ENCODE assay signal across 1 cellular context in genomic region chr6:166106076-166106686, GRCh38.
TF ChIP-seq lines count a peak whose summit lies in the region.

No MANE protein-coding gene starts in this region.

TF ChIP-seq in HepG2, 621 proteins besides CTCF, POLR2A, EP300 and RAD21 (continued from another document):
- peak; percentile 16; the same call in 1 of the 2 replicates for TF ChIP-seq ETV5 (CRISPR knock-in tag; IDR thresholded peaks at IDR 0.05; ENCODE audit: borderline replicate concordance)
- peak; percentile 65 for TF ChIP-seq XRCC5 (optimal IDR thresholded peaks at IDR 0.05; ENCODE audit: low read length)
- TF ChIP-seq NBN (conservative IDR thresholded peaks at IDR 0.05) = no peak
- TF ChIP-seq TAF15 (IDR thresholded peaks at IDR 0.05; ENCODE audit: low read depth, low read length, poor library complexity, severe bottlenecking) = no peak
- no peak for TF ChIP-seq RCOR2 (CRISPR knock-in tag; IDR thresholded peaks at IDR 0.05)
- no peak for TF ChIP-seq ZSCAN9 (CRISPR knock-in tag; IDR thresholded peaks at IDR 0.05; ENCODE audit: borderline replicate concordance)
- no peak for TF ChIP-seq GABPB1 (CRISPR knock-in tag; IDR thresholded peaks at IDR 0.05)
- TF ChIP-seq HNRNPH1 (optimal IDR thresholded peaks at IDR 0.05; ENCODE audit: low read depth, low read length) = no peak
- TF ChIP-seq ZFP36 (IDR thresholded peaks at IDR 0.05; ENCODE audit: borderline replicate concordance, low read depth, low read length, partially characterized antibody) = peak; percentile 35
- TF ChIP-seq ZNF749 (CRISPR knock-in tag; IDR thresholded peaks at IDR 0.05; ENCODE audit: borderline replicate concordance) = no peak
- TF ChIP-seq RFXAP (CRISPR knock-in tag; IDR thresholded peaks at IDR 0.05; ENCODE audit: borderline replicate concordance) = no peak
- TF ChIP-seq, protein P1, sequence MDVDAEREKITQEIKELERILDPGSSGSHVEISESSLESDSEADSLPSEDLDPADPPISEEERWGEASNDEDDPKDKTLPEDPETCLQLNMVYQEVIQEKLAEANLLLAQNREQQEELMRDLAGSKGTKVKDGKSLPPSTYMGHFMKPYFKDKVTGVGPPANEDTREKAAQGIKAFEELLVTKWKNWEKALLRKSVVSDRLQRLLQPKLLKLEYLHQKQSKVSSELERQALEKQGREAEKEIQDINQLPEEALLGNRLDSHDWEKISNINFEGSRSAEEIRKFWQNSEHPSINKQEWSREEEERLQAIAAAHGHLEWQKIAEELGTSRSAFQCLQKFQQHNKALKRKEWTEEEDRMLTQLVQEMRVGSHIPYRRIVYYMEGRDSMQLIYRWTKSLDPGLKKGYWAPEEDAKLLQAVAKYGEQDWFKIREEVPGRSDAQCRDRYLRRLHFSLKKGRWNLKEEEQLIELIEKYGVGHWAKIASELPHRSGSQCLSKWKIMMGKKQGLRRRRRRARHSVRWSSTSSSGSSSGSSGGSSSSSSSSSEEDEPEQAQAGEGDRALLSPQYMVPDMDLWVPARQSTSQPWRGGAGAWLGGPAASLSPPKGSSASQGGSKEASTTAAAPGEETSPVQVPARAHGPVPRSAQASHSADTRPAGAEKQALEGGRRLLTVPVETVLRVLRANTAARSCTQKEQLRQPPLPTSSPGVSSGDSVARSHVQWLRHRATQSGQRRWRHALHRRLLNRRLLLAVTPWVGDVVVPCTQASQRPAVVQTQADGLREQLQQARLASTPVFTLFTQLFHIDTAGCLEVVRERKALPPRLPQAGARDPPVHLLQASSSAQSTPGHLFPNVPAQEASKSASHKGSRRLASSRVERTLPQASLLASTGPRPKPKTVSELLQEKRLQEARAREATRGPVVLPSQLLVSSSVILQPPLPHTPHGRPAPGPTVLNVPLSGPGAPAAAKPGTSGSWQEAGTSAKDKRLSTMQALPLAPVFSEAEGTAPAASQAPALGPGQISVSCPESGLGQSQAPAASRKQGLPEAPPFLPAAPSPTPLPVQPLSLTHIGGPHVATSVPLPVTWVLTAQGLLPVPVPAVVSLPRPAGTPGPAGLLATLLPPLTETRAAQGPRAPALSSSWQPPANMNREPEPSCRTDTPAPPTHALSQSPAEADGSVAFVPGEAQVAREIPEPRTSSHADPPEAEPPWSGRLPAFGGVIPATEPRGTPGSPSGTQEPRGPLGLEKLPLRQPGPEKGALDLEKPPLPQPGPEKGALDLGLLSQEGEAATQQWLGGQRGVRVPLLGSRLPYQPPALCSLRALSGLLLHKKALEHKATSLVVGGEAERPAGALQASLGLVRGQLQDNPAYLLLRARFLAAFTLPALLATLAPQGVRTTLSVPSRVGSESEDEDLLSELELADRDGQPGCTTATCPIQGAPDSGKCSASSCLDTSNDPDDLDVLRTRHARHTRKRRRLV (CRISPR knock-in tag; IDR thresholded peaks at IDR 0.05) = no peak
- TF ChIP-seq SMC3 (IDR thresholded peaks at IDR 0.05; ENCODE audit: low read length) = peak; percentile 85
- no peak for TF ChIP-seq RBAK (CRISPR knock-in tag; IDR thresholded peaks at IDR 0.05)
